In the genomic region with DNA sequence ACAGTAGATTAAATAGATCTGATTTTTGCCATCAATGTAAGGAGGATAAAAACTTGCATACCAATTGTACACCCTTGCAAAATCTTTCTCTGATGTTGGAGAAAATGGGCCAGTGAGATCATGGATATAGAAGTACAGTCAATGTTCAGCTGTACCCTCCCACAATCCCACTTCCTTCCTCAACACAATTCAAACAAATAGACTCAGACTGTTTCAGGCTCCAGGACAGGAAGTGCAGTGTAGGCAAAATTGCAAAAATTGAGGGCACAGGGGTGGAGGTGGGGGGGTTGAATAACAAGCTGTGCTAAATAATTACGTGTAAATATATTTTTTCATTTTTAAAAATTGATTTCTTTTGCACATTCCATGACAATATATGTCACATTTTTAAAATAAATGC, we compare ENCODE assay signal across 19 cellular contexts. TPM values are rescaled to one million over a fixed set of nuclear protein-coding genes. Genes with fewer than 3 reads are reported as not detected.
DNase-seq lines count a peak whose midpoint lies in the region; ATAC-seq, FAIRE-seq and TF ChIP-seq lines count a peak whose summit lies in the region.
"Had no signal": no experiment of that assay in that cellular context is flagged by ENCODE, and none has a peak within 500 bp of the region (broad histone marks: within the 10 kb centered on the region; RNA-seq: fewer than 3 reads in every experiment).

No MANE protein-coding gene starts in this region.

- H3K27me3 Mint-ChIP-seq in T-helper 1 cell treated with Interleukin-12 subunit alpha and Interleukin-12 subunit beta and Interleukin-4 antibody, amounts not matched to agents 30 μg/mL and 1 μg/mL, for 36 hours (ENCODE audit: low read depth) = no peaks in the 10 kb centered on the region
- H3K27me3 Mint-ChIP-seq: stimulated activated memory B cell treated with anti-CD40 and anti-IgM and Interleukin-4, amounts not matched to agents 10 μg/mL and 1 μg/mL and 100 μg/mL, for 72 hours had no signal

- H3K27me3 ChIP-seq in A673 (replicated peaks; ENCODE audit: insufficient read depth, low read depth, low read length, poor library complexity) (no peaks in the 10 kb centered on the region), gastroesophageal sphincter (no peaks in the 10 kb centered on the region), esophagus squamous epithelium (no peaks in the 10 kb centered on the region)
- H3K27me3 ChIP-seq: uterus had no signal

- DNase-seq in A673 (ENCODE audit: low spot score) = peak; percentile 13
- DNase-seq in GM12891 (ENCODE audit: insufficient read length, low spot score) = no peak
- DNase-seq in AG08396 (ENCODE audit: low spot score) = no peak
- DNase-seq in COR-L47 (lab: John Stamatoyannopoulos, UW) = no peak
- no peak for DNase-seq in esophagus squamous epithelium (lab: John Stamatoyannopoulos, UW)
- DNase-seq: anterior cingulate cortex; EL; KG1; kidney glomerular epithelial cell; NCI-H1694 treated with DMSO at 0.1 percent for 48 hours; NCI-H526; stimulated activated CD4-positive, alpha-beta T cell treated with anti-CD3 and anti-CD28 coated beads, Interleukin-4, amount 100 ng/mL, for 1 hour; uterus had no signal

- H3K4me1 ChIP-seq in A673 (ENCODE audit: insufficient read depth, low read length, poor library complexity, severe bottlenecking) = peaks cover 9% of the 10 kb centered on the region
- H3K4me1 ChIP-seq in gastroesophageal sphincter = peaks cover 0 to 17% (median 2%) of the 10 kb centered on the region in 3 donors
- peaks cover 0 to 19% (median 0%) of the 10 kb centered on the region in 3 donors for H3K4me1 ChIP-seq in esophagus squamous epithelium
- H3K4me1 ChIP-seq: uterus had no signal

- peaks cover 44% of the 10 kb centered on the region for H3K4me1 Mint-ChIP-seq in T-helper 1 cell treated with Interleukin-12 subunit alpha and Interleukin-12 subunit beta and Interleukin-4 antibody, amounts not matched to agents 30 μg/mL and 1 μg/mL, for 36 hours (ENCODE audit: low read depth)

- POLR2A ChIA-PET in A673 (lab: Charles Lee; ENCODE audit: low non-redundant PET) = no interaction called here

- H3K27ac Mint-ChIP-seq in T-helper 1 cell treated with Interleukin-12 subunit alpha and Interleukin-12 subunit beta and Interleukin-4 antibody, amounts not matched to agents 30 μg/mL and 1 μg/mL, for 36 hours = peak overlapping the region; percentile 41
- H3K27ac Mint-ChIP-seq: stimulated activated memory B cell treated with anti-CD40 and anti-IgM and Interleukin-4, amounts not matched to agents 10 μg/mL and 1 μg/mL and 100 μg/mL, for 72 hours had no signal

- intact Hi-C loops in A673 (cut with micrococcal nuclease; ENCODE audit: unreplicated experiment) = no loop called here
- intact Hi-C loops in esophagus squamous epithelium (cut with DNase I) = no loop called here

- CTCF ChIA-PET in A673 (lab: Charles Lee) = no interaction called here

- H3K9me3 ChIP-seq in A673 (ENCODE audit: low read depth, low read length, poor library complexity, severe bottlenecking) = peaks cover 13% of the 10 kb centered on the region
- H3K9me3 ChIP-seq in gastroesophageal sphincter = peaks cover 0 to 5% (median 0%) of the 10 kb centered on the region in 3 donors
- H3K9me3 ChIP-seq in esophagus squamous epithelium = peaks cover 0 to 7% (median 0%) of the 10 kb centered on the region in 3 donors
- H3K9me3 ChIP-seq: uterus had no signal

- TF ChIP-seq EP300 in gastroesophageal sphincter (IDR thresholded peaks at IDR 0.05) = no peak

- H3K36me3 Mint-ChIP-seq in T-helper 1 cell treated with Interleukin-12 subunit alpha and Interleukin-12 subunit beta and Interleukin-4 antibody, amounts not matched to agents 30 μg/mL and 1 μg/mL, for 36 hours (ENCODE audit: low read depth) = peaks cover 78% of the 10 kb centered on the region

- H3K4me3 Mint-ChIP-seq in T-helper 1 cell treated with Interleukin-12 subunit alpha and Interleukin-12 subunit beta and Interleukin-4 antibody, amounts not matched to agents 30 μg/mL and 1 μg/mL, for 36 hours = peak overlapping the region; percentile 56
- H3K4me3 Mint-ChIP-seq: stimulated activated memory B cell treated with anti-CD40 and anti-IgM and Interleukin-4, amounts not matched to agents 10 μg/mL and 1 μg/mL and 100 μg/mL, for 72 hours had no signal

- ATAC-seq in gastroesophageal sphincter (peak; percentile 30), GM18858 (IDR thresholded peaks at IDR 0.05; ENCODE audit: unreplicated experiment) (no peak)
- ATAC-seq: stimulated activated memory B cell treated with anti-CD40 and anti-IgM and Interleukin-4, amounts not matched to agents 10 μg/mL and 1 μg/mL and 100 μg/mL, for 72 hours had no signal

- H3K9me3 Mint-ChIP-seq in T-helper 1 cell treated with Interleukin-12 subunit alpha and Interleukin-12 subunit beta and Interleukin-4 antibody, amounts not matched to agents 30 μg/mL and 1 μg/mL, for 36 hours = peaks cover 53% of the 10 kb centered on the region

- no TSS peak for BruUV-seq in A673 (replicated peaks; lab: Mats Ljungman, UMichigan)

- 70% methylated on average over 1 of the region's 1 CpG for WGBS in gastroesophageal sphincter (ENCODE audit: low coverage in 1 of 2), 2 donors
- 50 to 54% methylated on average over 1 of the region's 1 CpG for WGBS in esophagus squamous epithelium, 2 donors

- TF ChIP-seq POLR2A in GM12891 (IDR thresholded peaks at IDR 0.05; ENCODE audit: low read depth, low read length) = no peak
- TF ChIP-seq POLR2A in gastroesophageal sphincter (IDR thresholded peaks at IDR 0.05) = no peak
- no peak for TF ChIP-seq POLR2A in esophagus squamous epithelium (IDR thresholded peaks at IDR 0.05)

- H3K27ac ChIP-seq in A673 (ENCODE audit: low read depth, low read length, poor library complexity, severe bottlenecking) = no peak overlapping the region
- H3K27ac ChIP-seq in gastroesophageal sphincter = no peak overlapping the region
- H3K27ac ChIP-seq in esophagus squamous epithelium = no peak overlapping the region
- H3K27ac ChIP-seq: uterus had no signal

- TF ChIP-seq CTCF in A673 (conservative IDR thresholded peaks at IDR 0.05; ENCODE audit: low read depth, low read length) (no peak), gastroesophageal sphincter (IDR thresholded peaks at IDR 0.05) (no peak), esophagus squamous epithelium (IDR thresholded peaks at IDR 0.05) (no peak)

- H3K4me3 ChIP-seq in A673 (ENCODE audit: low read depth, low read length, poor library complexity, severe bottlenecking) = no peak overlapping the region
- H3K4me3 ChIP-seq in gastroesophageal sphincter = no peak overlapping the region
- H3K4me3 ChIP-seq in esophagus squamous epithelium = no peak overlapping the region
- H3K4me3 ChIP-seq: uterus had no signal

- H3K36me3 ChIP-seq in A673 (ENCODE audit: insufficient read depth, low read length, poor library complexity, severe bottlenecking) (no peaks in the 10 kb centered on the region), gastroesophageal sphincter (peaks cover 0 to 22% of the 10 kb centered on the region in 2 donors), esophagus squamous epithelium (no peaks in the 10 kb centered on the region)
- H3K36me3 ChIP-seq: uterus had no signal

- peak; percentile 47 for FAIRE-seq in GM12891 (lab: Jason Lieb, UNC)
- FAIRE-seq: GM19239, TTC549 had no signal

TF ChIP-seq in GM12891, 5 proteins besides CTCF, POLR2A, EP300 and RAD21:
- TF ChIP-seq SPI1 (IDR thresholded peaks at IDR 0.05; ENCODE audit: low read depth, low read length) = peak; percentile 39; the same call in 1 of the 2 replicates
- TF ChIP-seq TAF1 (IDR thresholded peaks at IDR 0.05; ENCODE audit: low read depth, low read length) = no peak

RNA-seq across cellular contexts. Expression of gene IFI44, which starts 3.9 kb away (rescaled TPM):
- total RNA-seq in A673 (2021) = 27.8 and 29.0 TPM in 2 replicates
- polyA plus RNA-seq in GM12891 (2012; ENCODE audit: low read depth, missing spikeins) = 57.7 TPM
- total RNA-seq in gastroesophageal sphincter = 10 to 100 TPM; 10.2 to 16.4 (median 11.4) TPM
- 10 to 100 TPM in 2 of 4 donors, 1 to 10 TPM in 2; 3.1 to 33.0 (median 7.6) TPM for total RNA-seq in esophagus squamous epithelium

RNA-seq across cellular contexts. Expression of gene IFI44L, which starts 25.5 kb away (rescaled TPM):
- total RNA-seq in A673 (2021) = 7.5 and 8.5 TPM in 2 replicates
- 114 TPM for polyA plus RNA-seq in GM12891 (2012; ENCODE audit: low read depth, missing spikeins)
- 10 to 100 TPM in 2 of 4 donors, 1 to 10 TPM in 2; 4.2 to 24.1 (median 9.4) TPM for total RNA-seq in gastroesophageal sphincter
- total RNA-seq in esophagus squamous epithelium = 10 to 100 TPM in 1 of 4 donors, 1 to 10 TPM in 2, under 1 TPM in 1; 0.11 to 13.6 (median 4.4) TPM
